ENCODE assay signal across 10 cellular contexts in genomic region chr10:24908793-24909423, GRCh38. TPM values are rescaled to one million over a fixed set of nuclear protein-coding genes. Genes with fewer than 3 reads are reported as not detected.
DNase-seq lines count a peak whose midpoint lies in the region; ATAC-seq and TF ChIP-seq lines count a peak whose summit lies in the region.
"Had no signal": no experiment of that assay in that cellular context is flagged by ENCODE, and none has a peak within 500 bp of the region (broad histone marks: within the 10 kb centered on the region; RNA-seq: fewer than 3 reads in every experiment).

No MANE protein-coding gene starts in this region.

- TF ChIP-seq CTCF in PC-3 (conservative IDR thresholded peaks at IDR 0.05; ENCODE audit: low read depth, low read length) (no peak), endodermal cell (conservative IDR thresholded peaks at IDR 0.05) (no peak)

- no peak overlapping the region for H3K4me3 Mint-ChIP-seq in endodermal cell

- H3K4me1 Mint-ChIP-seq in endodermal cell: peaks cover 17% of the 10 kb centered on the region

- H3K4me2 ChIP-seq in PC-3 (ENCODE audit: low read length): peak overlapping the region; percentile 48; the same call in 1 of the 2 replicates

- H3K9me3 Mint-ChIP-seq in activated naive CD4-positive, alpha-beta T cell treated with anti-CD3 and anti-CD28 coated beads, Interleukin-2, amount 50 U/mL, for 72 hours: peaks cover 0 to 6% of the 10 kb centered on the region in 2 donors
- peaks cover 2% of the 10 kb centered on the region for H3K9me3 Mint-ChIP-seq in endodermal cell

- H3K27ac Mint-ChIP-seq in activated naive CD4-positive, alpha-beta T cell treated with anti-CD3 and anti-CD28 coated beads, Interleukin-2, amount 50 U/mL, for 72 hours: no peak overlapping the region
- peak overlapping the region; percentile 48 for H3K27ac Mint-ChIP-seq in endodermal cell

- intact Hi-C loops in PC-3 (cut with micrococcal nuclease): no loop called here

- no peaks in the 10 kb centered on the region for H3F3A ChIP-seq in PC-3 (ENCODE audit: low read length, unreplicated experiment)

- H3K4me1 ChIP-seq in PC-3 (ENCODE audit: insufficient read depth, low read length) (peaks cover 32% of the 10 kb centered on the region), endodermal cell (ENCODE audit: control insufficient read depth, insufficient read depth, low read length) (peaks cover 12% of the 10 kb centered on the region)

- no peak for DNase-seq in activated naive CD4-positive, alpha-beta T cell treated with anti-CD3 and anti-CD28 coated beads, Interleukin-2, amount 50 U/mL, for 72 hours (ENCODE audit: low spot score in 2 of 2)
- DNase-seq in activated naive CD4-positive, alpha-beta T cell treated with Interleukin-2 at 50 U/mL for 16 hours: no peak
- DNase-seq in PC-3 (peak; percentile 77), endodermal cell (no peak), renal cortical epithelial cell (ENCODE audit: low read depth) (peak; percentile 78), dedifferentiated amniotic fluid mesenchymal stem cell (ENCODE audit: extremely low spot score) (no peak), OCI-M2 (lab: John Stamatoyannopoulos, UW; ENCODE audit: unreplicated experiment) (no peak), DMS114 treated with DMSO at 0.1 percent for 48 hours (lab: John Stamatoyannopoulos, UW; ENCODE audit: unreplicated experiment) (no peak)
- DNase-seq: dorsolateral prefrontal cortex, NCI-H69 had no signal

- H3K9me3 ChIP-seq in PC-3 (ENCODE audit: low read length): no peaks in the 10 kb centered on the region
- no peaks in the 10 kb centered on the region for H3K9me3 ChIP-seq in endodermal cell (ENCODE audit: control insufficient read depth, low read length)

- H2AFZ ChIP-seq in PC-3 (ENCODE audit: low read length): no peak overlapping the region

- H3K9ac ChIP-seq in PC-3 (ENCODE audit: low read length) (no peak overlapping the region), endodermal cell (ENCODE audit: extremely low read depth, low read length, poor library complexity, severe bottlenecking) (no peak overlapping the region)

- peaks cover 0 to 11% of the 10 kb centered on the region in 2 donors for H3K36me3 Mint-ChIP-seq in activated naive CD4-positive, alpha-beta T cell treated with anti-CD3 and anti-CD28 coated beads, Interleukin-2, amount 50 U/mL, for 72 hours
- peaks cover 8% of the 10 kb centered on the region for H3K36me3 Mint-ChIP-seq in endodermal cell (ENCODE audit: low read depth)

- H3K4me3 ChIP-seq in PC-3 (ENCODE audit: low read length) (no peak overlapping the region), endodermal cell (ENCODE audit: low read length) (no peak overlapping the region)
- H3K4me3 ChIP-seq: dorsolateral prefrontal cortex had no signal

- peak; percentile 77 to 82 for ATAC-seq in activated naive CD4-positive, alpha-beta T cell treated with anti-CD3 and anti-CD28 coated beads, Interleukin-2, amount 50 U/mL, for 72 hours
- ATAC-seq in PC-3: peak; percentile 95

- CTCF ChIA-PET in PC-3 (lab: Charles Lee): no interaction called here

- H3K27ac ChIP-seq in PC-3 (ENCODE audit: low read length) (peak overlapping the region; percentile 62), endodermal cell (ENCODE audit: low read depth, low read length) (no peak overlapping the region)

- no peaks in the 10 kb centered on the region for H4K20me1 ChIP-seq in PC-3 (ENCODE audit: low read length)

- H3K27me3 Mint-ChIP-seq in endodermal cell (ENCODE audit: insufficient read depth): no peaks in the 10 kb centered on the region

- H3K36me3 ChIP-seq in PC-3 (ENCODE audit: low read depth, low read length) (no peaks in the 10 kb centered on the region), endodermal cell (ENCODE audit: control insufficient read depth, insufficient read depth, low read length) (no peaks in the 10 kb centered on the region)

- WGBS in endodermal cell (ENCODE audit: insufficient coverage in 1 of 2, insufficient read length in 1 of 2), 2 experiments: 93% methylated on average over 2 of the region's 2 CpGs; no CpG with 5 or more reads in 1 of the 2 experiments

- POLR2A ChIA-PET in PC-3 (lab: Charles Lee; ENCODE audit: unreplicated experiment): no interaction called here

- H3K27me3 ChIP-seq in PC-3 (ENCODE audit: low read length) (no peaks in the 10 kb centered on the region), endodermal cell (ENCODE audit: control insufficient read depth, insufficient read depth, low read length, poor library complexity, severe bottlenecking) (no peaks in the 10 kb centered on the region)
- H3K27me3 ChIP-seq: dorsolateral prefrontal cortex had no signal

- no peaks in the 10 kb centered on the region for H3K9me2 ChIP-seq in PC-3 (replicated peaks; ENCODE audit: low read length)

- no TSS peak for BruUV-seq in PC-3 (replicated peaks; lab: Mats Ljungman, UMichigan)

- H3K79me2 ChIP-seq in PC-3 (ENCODE audit: low read length): no peaks in the 10 kb centered on the region

RNA-seq across cellular contexts. Expression of gene PRTFDC1, which starts 43.5 kb away (rescaled TPM):
- 1 to 10 TPM in 1 of 2 donors, under 1 TPM in 1; 0.70 to 1.1 TPM for total RNA-seq in activated naive CD4-positive, alpha-beta T cell treated with anti-CD3 and anti-CD28 coated beads, Interleukin-2, amount 50 U/mL, for 72 hours
- 9.7 and 10.2 TPM in 2 replicates for total RNA-seq in PC-3 (2014; rRNA removed)
- total RNA-seq in endodermal cell: 10 to 100 TPM; 14.5 to 18.3 TPM
- 16.1 TPM for polyA plus RNA-seq in endodermal cell (2013, experiment 1 of 2)
- polyA plus RNA-seq in endodermal cell (2013, experiment 2 of 2): 16.3 TPM
- total RNA-seq in renal cortical epithelial cell: 12.2 and 13.7 TPM in 2 replicates

Comparison
In these comparisons a context has a peak if more than half of its experiments do, and no peak if none do; other contexts are left out.
1. DNase-seq: peak in PC-3 (single experiment) and renal cortical epithelial cell (single experiment); none in activated naive CD4-positive, alpha-beta T cell treated with anti-CD3 and anti-CD28 coated beads, Interleukin-2, amount 50 U/mL, for 72 hours (0 of 2), activated naive CD4-positive, alpha-beta T cell treated with Interleukin-2 at 50 U/mL for 16 hours (single experiment), endodermal cell (single experiment), dedifferentiated amniotic fluid mesenchymal stem cell (single experiment), OCI-M2 (single experiment) and DMS114 treated with DMSO at 0.1 percent for 48 hours (single experiment).